ENCODE assay signal across 16 cellular contexts in genomic region chr16:9004183-9004582, GRCh38.
"Had no signal": no experiment of that assay in that cellular context is flagged by ENCODE, and none has a peak within 500 bp of the region (broad histone marks: within the 10 kb centered on the region; RNA-seq: fewer than 3 reads in every experiment).

No MANE protein-coding gene starts in this region.

- H3K9me2 ChIP-seq: SK-N-SH had no signal

- H3K9me3 ChIP-seq: SK-N-SH had no signal

- H3K9ac ChIP-seq: SK-N-SH had no signal

- H3K4me2 ChIP-seq: SK-N-SH had no signal

- H3K27ac ChIP-seq: HL-60, RWPE1 had no signal

- DNase-seq: KBM-7; NCI-H1092; NCI-H1105 treated with DMSO at 0.1 percent for 48 hours; NCI-H1694 treated with DMSO at 0.1 percent for 48 hours; NCI-H1930; NCI-H2171; NCI-H226; NCI-H446 treated with DMSO at 0.1 percent for 48 hours; NCI-H526; NCI-H82; NK-92 treated with Interleukin-12 subunit alpha and Interleukin-12 subunit beta, amount 100 ng/mL, for 24 hours; PC-3; SHP77; SK-N-SH had no signal
